Comparison of ENCODE assay signal across 1 cellular context in the genomic region with DNA sequence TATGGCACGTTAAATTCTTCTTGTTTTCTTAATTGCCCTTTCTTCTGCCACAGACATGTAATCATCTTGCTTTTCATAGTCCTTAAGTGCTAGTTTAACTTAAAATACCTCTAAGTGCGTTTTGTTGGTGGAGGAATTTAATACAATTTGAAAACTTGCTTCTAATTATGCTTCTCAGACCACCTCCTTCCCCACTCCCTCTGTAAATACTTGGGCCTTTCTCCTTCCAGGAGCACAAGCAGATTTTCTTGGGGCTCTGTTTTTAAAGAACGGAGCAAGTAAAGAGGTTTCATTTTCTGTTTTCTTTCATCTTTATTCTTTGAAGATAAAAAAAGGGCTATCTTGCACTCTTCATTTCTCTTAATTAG.
TF ChIP-seq lines count a peak whose summit lies in the region.

No MANE protein-coding gene starts in this region.

TF ChIP-seq in HEK293, 187 proteins besides CTCF, POLR2A, EP300 and RAD21 (continued from another document):
- TF ChIP-seq, protein P1, sequence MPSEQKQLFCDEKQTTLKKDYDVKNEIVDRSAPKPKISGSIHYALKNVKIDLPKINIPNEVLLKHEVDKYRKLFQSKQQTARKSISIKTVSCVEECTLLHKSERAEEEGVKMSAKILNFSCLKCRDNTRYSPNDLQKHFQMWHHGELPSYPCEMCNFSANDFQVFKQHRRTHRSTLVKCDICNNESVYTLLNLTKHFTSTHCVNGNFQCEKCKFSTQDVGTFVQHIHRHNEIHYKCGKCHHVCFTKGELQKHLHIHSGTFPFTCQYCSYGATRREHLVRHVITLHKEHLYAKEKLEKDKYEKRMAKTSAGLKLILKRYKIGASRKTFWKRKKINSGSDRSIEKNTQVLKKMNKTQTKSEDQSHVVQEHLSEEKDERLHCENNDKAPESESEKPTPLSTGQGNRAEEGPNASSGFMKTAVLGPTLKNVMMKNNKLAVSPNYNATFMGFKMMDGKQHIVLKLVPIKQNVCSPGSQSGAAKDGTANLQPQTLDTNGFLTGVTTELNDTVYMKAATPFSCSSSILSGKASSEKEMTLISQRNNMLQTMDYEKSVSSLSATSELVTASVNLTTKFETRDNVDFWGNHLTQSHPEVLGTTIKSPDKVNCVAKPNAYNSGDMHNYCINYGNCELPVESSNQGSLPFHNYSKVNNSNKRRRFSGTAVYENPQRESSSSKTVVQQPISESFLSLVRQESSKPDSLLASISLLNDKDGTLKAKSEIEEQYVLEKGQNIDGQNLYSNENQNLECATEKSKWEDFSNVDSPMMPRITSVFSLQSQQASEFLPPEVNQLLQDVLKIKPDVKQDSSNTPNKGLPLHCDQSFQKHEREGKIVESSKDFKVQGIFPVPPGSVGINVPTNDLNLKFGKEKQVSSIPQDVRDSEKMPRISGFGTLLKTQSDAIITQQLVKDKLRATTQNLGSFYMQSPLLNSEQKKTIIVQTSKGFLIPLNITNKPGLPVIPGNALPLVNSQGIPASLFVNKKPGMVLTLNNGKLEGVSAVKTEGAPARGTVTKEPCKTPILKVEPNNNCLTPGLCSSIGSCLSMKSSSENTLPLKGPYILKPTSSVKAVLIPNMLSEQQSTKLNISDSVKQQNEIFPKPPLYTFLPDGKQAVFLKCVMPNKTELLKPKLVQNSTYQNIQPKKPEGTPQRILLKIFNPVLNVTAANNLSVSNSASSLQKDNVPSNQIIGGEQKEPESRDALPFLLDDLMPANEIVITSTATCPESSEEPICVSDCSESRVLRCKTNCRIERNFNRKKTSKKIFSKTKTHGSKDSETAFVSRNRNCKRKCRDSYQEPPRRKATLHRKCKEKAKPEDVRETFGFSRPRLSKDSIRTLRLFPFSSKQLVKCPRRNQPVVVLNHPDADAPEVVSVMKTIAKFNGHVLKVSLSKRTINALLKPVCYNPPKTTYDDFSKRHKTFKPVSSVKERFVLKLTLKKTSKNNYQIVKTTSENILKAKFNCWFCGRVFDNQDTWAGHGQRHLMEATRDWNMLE (tag by site-specific recombination; conservative IDR thresholded peaks at IDR 0.05; ENCODE audit: low read depth), result no peak
TF ChIP-seq in HEK293: peak in this region for 4.
